Comparison of ENCODE assay signal across 1 cellular context in the genomic region with DNA sequence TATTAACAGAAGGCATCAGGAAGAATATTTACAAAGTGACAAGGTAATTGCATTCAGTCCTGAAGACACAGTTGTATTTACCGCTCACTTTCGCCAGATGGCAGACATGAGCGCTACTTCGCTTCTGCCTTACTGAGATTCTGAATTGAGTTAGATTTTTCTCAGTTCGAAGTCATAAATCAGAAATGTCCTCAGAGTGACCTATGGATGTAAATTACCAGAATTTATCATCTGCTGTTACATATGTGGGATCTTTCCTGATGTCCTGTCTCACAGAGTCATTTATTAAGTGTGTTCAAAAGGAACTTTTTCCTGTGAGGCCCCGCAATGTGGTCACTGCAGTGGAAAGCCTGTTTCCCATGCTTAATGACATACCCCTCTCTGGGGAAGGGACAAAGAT.
TF ChIP-seq lines count a peak whose summit lies in the region.

No MANE protein-coding gene starts in this region.

TF ChIP-seq in WTC11, 78 proteins besides CTCF, POLR2A, EP300 and RAD21 (continued from another document):
- TF ChIP-seq, protein P1, sequence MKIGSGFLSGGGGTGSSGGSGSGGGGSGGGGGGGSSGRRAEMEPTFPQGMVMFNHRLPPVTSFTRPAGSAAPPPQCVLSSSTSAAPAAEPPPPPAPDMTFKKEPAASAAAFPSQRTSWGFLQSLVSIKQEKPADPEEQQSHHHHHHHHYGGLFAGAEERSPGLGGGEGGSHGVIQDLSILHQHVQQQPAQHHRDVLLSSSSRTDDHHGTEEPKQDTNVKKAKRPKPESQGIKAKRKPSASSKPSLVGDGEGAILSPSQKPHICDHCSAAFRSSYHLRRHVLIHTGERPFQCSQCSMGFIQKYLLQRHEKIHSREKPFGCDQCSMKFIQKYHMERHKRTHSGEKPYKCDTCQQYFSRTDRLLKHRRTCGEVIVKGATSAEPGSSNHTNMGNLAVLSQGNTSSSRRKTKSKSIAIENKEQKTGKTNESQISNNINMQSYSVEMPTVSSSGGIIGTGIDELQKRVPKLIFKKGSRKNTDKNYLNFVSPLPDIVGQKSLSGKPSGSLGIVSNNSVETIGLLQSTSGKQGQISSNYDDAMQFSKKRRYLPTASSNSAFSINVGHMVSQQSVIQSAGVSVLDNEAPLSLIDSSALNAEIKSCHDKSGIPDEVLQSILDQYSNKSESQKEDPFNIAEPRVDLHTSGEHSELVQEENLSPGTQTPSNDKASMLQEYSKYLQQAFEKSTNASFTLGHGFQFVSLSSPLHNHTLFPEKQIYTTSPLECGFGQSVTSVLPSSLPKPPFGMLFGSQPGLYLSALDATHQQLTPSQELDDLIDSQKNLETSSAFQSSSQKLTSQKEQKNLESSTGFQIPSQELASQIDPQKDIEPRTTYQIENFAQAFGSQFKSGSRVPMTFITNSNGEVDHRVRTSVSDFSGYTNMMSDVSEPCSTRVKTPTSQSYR (CRISPR knock-in tag; IDR thresholded peaks at IDR 0.05) = no peak
